Comparison of ENCODE assay signal across 10 cellular contexts in the genomic region with DNA sequence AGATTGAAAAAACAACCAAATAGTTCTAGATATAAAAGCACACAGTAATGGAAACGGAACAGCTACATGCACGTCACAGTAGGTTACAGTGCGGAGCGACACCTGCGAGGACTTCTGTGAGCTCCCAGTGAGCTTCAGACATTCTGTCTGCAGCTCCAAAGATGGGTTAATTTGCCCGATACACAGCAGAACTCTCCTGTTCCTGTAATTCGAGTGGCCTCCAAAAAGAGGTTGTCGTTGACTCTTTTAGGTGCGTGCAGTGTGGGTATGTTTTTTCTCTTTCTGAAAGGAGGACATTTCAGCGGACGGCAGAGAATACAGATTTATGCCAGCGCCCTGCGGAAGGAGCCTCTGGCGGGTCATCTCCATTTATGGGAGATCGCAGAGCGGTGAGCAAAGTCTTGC. TPM values are rescaled to one million over a fixed set of nuclear protein-coding genes. Genes with fewer than 3 reads are reported as not detected.
DNase-seq lines count a peak whose midpoint lies in the region; ATAC-seq and TF ChIP-seq lines count a peak whose summit lies in the region.
"Had no signal": no experiment of that assay in that cellular context is flagged by ENCODE, and none has a peak within 500 bp of the region (broad histone marks: within the 10 kb centered on the region; RNA-seq: fewer than 3 reads in every experiment).

No MANE protein-coding gene starts in this region.

- peak overlapping the region; percentile 33 for H3K4me3 ChIP-seq in astrocyte of the spinal cord (ENCODE audit: low read depth, low read length)

- peak overlapping the region in 8 of 10 donors; percentile 0 to 57 (median 40) for H3K27ac Mint-ChIP-seq in naive thymus-derived CD8-positive, alpha-beta T cell

- H3K4me1 Mint-ChIP-seq in naive thymus-derived CD8-positive, alpha-beta T cell: peaks cover 21 to 42% (median 34%) of the 10 kb centered on the region in 4 donors

- peaks cover 0 to 21% (median 2%) of the 10 kb centered on the region in 9 donors for H3K9me3 Mint-ChIP-seq in naive thymus-derived CD8-positive, alpha-beta T cell

- in situ Hi-C loops in astrocyte of the spinal cord (cut with HindIII; ENCODE audit: low sequenced_read_pairs): no loop called here

- TF ChIP-seq CTCF in astrocyte of the spinal cord (IDR thresholded peaks at IDR 0.05; ENCODE audit: low read depth, low read length): no peak

- peak; percentile 31 to 49 for ATAC-seq in naive thymus-derived CD8-positive, alpha-beta T cell
- no peak for ATAC-seq in HG02763 (IDR thresholded peaks at IDR 0.05; ENCODE audit: unreplicated experiment)
- ATAC-seq: right cardiac atrium had no signal

- H3K4me3 Mint-ChIP-seq in naive thymus-derived CD8-positive, alpha-beta T cell: peak overlapping the region; percentile 15 to 74 (median 58)

- peak; percentile 79 for DNase-seq in DMS53 (lab: John Stamatoyannopoulos, UW)
- peak; percentile 18 for DNase-seq in LHCN-M2 (ENCODE audit: low read depth)
- DNase-seq in astrocyte of the spinal cord (ENCODE audit: low read depth, low spot score): no peak
- peak in 3 of 10 donors; percentile 27 to 46 (median 32) for DNase-seq in naive thymus-derived CD8-positive, alpha-beta T cell
- no peak for DNase-seq in putamen (ENCODE audit: low spot score)
- no peak for DNase-seq in NCI-H446 (lab: John Stamatoyannopoulos, UW)
- no peak for DNase-seq in SIG-M5 (lab: John Stamatoyannopoulos, UW)
- DNase-seq: NCI-H1930, right cardiac atrium had no signal

- peaks cover 35 to 88% (median 63%) of the 10 kb centered on the region in 5 donors for H3K27me3 Mint-ChIP-seq in naive thymus-derived CD8-positive, alpha-beta T cell

- POLR2A ChIA-PET in naive thymus-derived CD8-positive, alpha-beta T cell (lab: Charles Lee): interaction anchor here (0.7 to 1.8 kb wide), 4 partner anchors 22 to 253 kb away, joined by 3 to 8 read pairs (median 4); no protein-coding TSS in a partner anchor

- peaks cover 2 to 7% (median 4%) of the 10 kb centered on the region in 3 donors for H3K36me3 Mint-ChIP-seq in naive thymus-derived CD8-positive, alpha-beta T cell

RNA-seq across cellular contexts. Expression of gene OR1F1, which starts 2.9 kb away (rescaled TPM):
- not detected in 2 replicates for total RNA-seq in LHCN-M2 (2014; rRNA removed)
- not detected for polyA plus RNA-seq in LHCN-M2 (2012)
- not detected for total RNA-seq in naive thymus-derived CD8-positive, alpha-beta T cell
- polyA plus RNA-seq in naive thymus-derived CD8-positive, alpha-beta T cell: not detected
- total RNA-seq: right cardiac atrium had no signal
- polyA plus RNA-seq: right cardiac atrium had no signal

RNA-seq across cellular contexts. Expression of gene ZNF200, which starts 44.0 kb away (rescaled TPM):
- total RNA-seq in LHCN-M2 (2014; rRNA removed): 10.4 and 11.9 TPM in 2 replicates
- 3.0 TPM for polyA plus RNA-seq in LHCN-M2 (2012)
- total RNA-seq in naive thymus-derived CD8-positive, alpha-beta T cell: 10 to 100 TPM; 24.5 to 25.8 TPM
- 10 to 100 TPM in 2 of 3 donors, 1 to 10 TPM in 1; 6.8 to 14.3 (median 13.9) TPM for polyA plus RNA-seq in naive thymus-derived CD8-positive, alpha-beta T cell

RNA-seq across cellular contexts. Expression of gene ZNF213, which starts 56.1 kb away (rescaled TPM):
- 4.6 and 4.7 TPM in 2 replicates for total RNA-seq in LHCN-M2 (2014; rRNA removed)
- polyA plus RNA-seq in LHCN-M2 (2012): 7.4 TPM
- 1 to 10 TPM; 8.9 to 9.2 TPM for total RNA-seq in naive thymus-derived CD8-positive, alpha-beta T cell
- polyA plus RNA-seq in naive thymus-derived CD8-positive, alpha-beta T cell: 1 to 10 TPM in 1 of 3 donors, under 1 TPM in 2; 0.27 to 2.5 (median 0.90) TPM

Comparison
In these comparisons a context has a peak if more than half of its experiments do, and no peak if none do; other contexts are left out.
1. DNase-seq: peak in DMS53 (single experiment) and LHCN-M2 (single experiment); none in astrocyte of the spinal cord (single experiment), putamen (single experiment), NCI-H446 (0 of 2) and SIG-M5 (single experiment).